2 cellular contexts compared by ENCODE assay signal in genomic region chr17:8249621-8250020, GRCh38.
TF ChIP-seq lines count a peak whose summit lies in the region.

No MANE protein-coding gene starts in this region.

TF ChIP-seq in A549, 52 proteins besides CTCF, POLR2A, EP300 and RAD21:
- TF ChIP-seq HMGXB4 (CRISPR knock-in tag; IDR thresholded peaks at IDR 0.05; ENCODE audit: borderline replicate concordance) (no peak), ELK1 (IDR thresholded peaks at IDR 0.05; ENCODE audit: low read depth, low read length) (no peak), SMC3 (IDR thresholded peaks at IDR 0.05) (no peak), HES2 (IDR thresholded peaks at IDR 0.05) (no peak), TFCP2L1 (CRISPR knock-in tag; IDR thresholded peaks at IDR 0.05) (peak; percentile 60; the same call in 1 of the 2 replicates), ZC3H11A (IDR thresholded peaks at IDR 0.05) (no peak), FOSB (CRISPR knock-in tag; IDR thresholded peaks at IDR 0.05) (0 out of 2 replicates have a peak, but pooled peaks have one; percentile 55), CHD4 (IDR thresholded peaks at IDR 0.05; ENCODE audit: borderline replicate concordance) (no peak), HOXA7 (CRISPR knock-in tag; IDR thresholded peaks at IDR 0.05) (peak; percentile 50; the same call in 1 of the 2 replicates), CHD2 (IDR thresholded peaks at IDR 0.05; ENCODE audit: low read length, partially characterized antibody) (no peak), MAX (IDR thresholded peaks at IDR 0.05) (no peak), TP53 (CRISPR knock-in tag; IDR thresholded peaks at IDR 0.05) (0 out of 2 replicates have a peak, but pooled peaks have one; percentile 13), EHF (CRISPR knock-in tag; IDR thresholded peaks at IDR 0.05) (peak; percentile 19; the same call in 1 of the 2 replicates), BHLHE40 (IDR thresholded peaks at IDR 0.05; ENCODE audit: low read depth, low read length) (no peak), ZNF302 (CRISPR knock-in tag; IDR thresholded peaks at IDR 0.05) (0 out of 2 replicates have a peak, but pooled peaks have one; percentile 16)

TF ChIP-seq in IMR-90, 13 proteins besides CTCF, POLR2A, EP300 and RAD21:
- TF ChIP-seq MXI1 (IDR thresholded peaks at IDR 0.05; ENCODE audit: borderline replicate concordance, low read depth, low read length) (no peak), SMC3 (IDR thresholded peaks at IDR 0.05; ENCODE audit: low read depth, low read length) (no peak), MAZ (IDR thresholded peaks at IDR 0.05; ENCODE audit: borderline replicate concordance, low read depth, low read length) (no peak)
